8 cellular contexts compared by ENCODE assay signal in the genomic region with DNA sequence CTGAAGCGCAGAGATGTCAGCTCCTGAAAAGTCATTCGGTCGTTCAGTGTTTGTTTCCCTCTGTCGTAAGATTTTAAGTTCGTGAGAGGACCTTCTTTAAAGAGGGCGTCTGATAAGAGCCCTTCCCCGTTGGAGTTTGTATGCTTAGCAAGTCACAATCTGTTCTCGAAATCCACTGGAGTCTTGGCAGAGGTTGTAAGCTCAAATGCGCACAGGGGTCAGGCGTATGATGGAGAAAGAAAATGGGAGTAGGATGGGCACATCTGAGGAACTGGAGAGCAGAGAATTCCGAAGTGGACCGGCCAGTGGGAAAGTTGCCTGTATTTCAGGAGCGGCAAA. TPM values are rescaled to one million over a fixed set of nuclear protein-coding genes. Genes with fewer than 3 reads are reported as not detected.
A peak's percentile ranks its signal among the peaks of the same experiment; 100 is the strongest.
DNase-seq lines count a peak whose midpoint lies in the region; ATAC-seq and TF ChIP-seq lines count a peak whose summit lies in the region.

No MANE protein-coding gene starts in this region.

- intact Hi-C loops in Right ventricle myocardium inferior (cut with DNase I): loop anchor here (2.0 kb wide), 1 partner anchor 382 kb away; a partner anchor contains a TSS
- intact Hi-C loops in cardiac septum (cut with DNase I): loop anchor here (5.0 kb wide), 1 partner anchor 381 kb away; a partner anchor contains a TSS
- intact Hi-C loops in esophagus muscularis mucosa (cut with DNase I): no loop called here
- intact Hi-C loops in posterior vena cava (cut with DNase I): no loop called here

- no peak for DNase-seq in Right ventricle myocardium inferior (ENCODE audit: missing footprints)
- no peak for DNase-seq in cardiac septum (ENCODE audit: low spot score)
- DNase-seq in SK-N-MC (ENCODE audit: low read depth, low spot score): no peak
- DNase-seq in esophagus muscularis mucosa (ENCODE audit: extremely low spot score): no peak
- DNase-seq in naive B cell: no peak
- no peak for DNase-seq in NCI-H2081 (lab: John Stamatoyannopoulos, UW)
- no peak for DNase-seq in posterior vena cava (ENCODE audit: low spot score)

- TF ChIP-seq POLR2A in esophagus muscularis mucosa (IDR thresholded peaks at IDR 0.05; ENCODE audit: low read depth): no peak

- peaks cover 3% of the 10 kb centered on the region; the same call in 1 of the 2 replicates for H3K9me3 ChIP-seq in SK-N-MC (ENCODE audit: low read depth, low read length)
- H3K9me3 ChIP-seq in esophagus muscularis mucosa: peaks cover 0 to 7% (median 0%) of the 10 kb centered on the region in 4 donors

- TF ChIP-seq EP300 in esophagus muscularis mucosa (IDR thresholded peaks at IDR 0.05): no peak

- H3K27ac ChIP-seq in SK-N-MC: no peak overlapping the region
- H3K27ac ChIP-seq in esophagus muscularis mucosa (replicated peaks in 1 of 4): peak overlapping the region; percentile 82 to 93 (median 88)

- H3K4me3 Mint-ChIP-seq in naive B cell: peak overlapping the region; percentile 93 to 99 (median 96)

- H3K27me3 Mint-ChIP-seq in naive B cell: no peaks in the 10 kb centered on the region

- no peaks in the 10 kb centered on the region for H3K27me3 ChIP-seq in esophagus muscularis mucosa

- peaks cover 8% of the 10 kb centered on the region; the same call in 1 of the 2 replicates for H3K36me3 ChIP-seq in SK-N-MC (ENCODE audit: insufficient read depth, low read length)
- H3K36me3 ChIP-seq in esophagus muscularis mucosa: peaks cover 0 to 11% (median 5%) of the 10 kb centered on the region in 4 donors

- peak overlapping the region; percentile 92 for H3K4me3 ChIP-seq in SK-N-MC
- H3K4me3 ChIP-seq in esophagus muscularis mucosa: peak overlapping the region; percentile 73 to 84 (median 79)

- H3K36me3 Mint-ChIP-seq in naive B cell: peaks cover 18 to 19% of the 10 kb centered on the region in 2 donors

- H3K9me3 Mint-ChIP-seq in naive B cell: peaks cover 2 to 18% (median 8%) of the 10 kb centered on the region in 7 donors

- H3K4me1 Mint-ChIP-seq in naive B cell: peaks cover 22 to 76% (median 57%) of the 10 kb centered on the region in 3 donors

- H3K27ac Mint-ChIP-seq in naive B cell: peak overlapping the region; percentile 90 to 98 (median 97)

- ATAC-seq in Right ventricle myocardium inferior (peak; percentile 53), HG03066 (IDR thresholded peaks at IDR 0.05; ENCODE audit: low read depth, unreplicated experiment) (peak; percentile 11), naive B cell (ENCODE audit: low read depth in 2 of 2) (no peak)

- TF ChIP-seq CTCF in esophagus muscularis mucosa (IDR thresholded peaks at IDR 0.05): no peak

- H3K9ac ChIP-seq in SK-N-MC (ENCODE audit: insufficient read length): peak overlapping the region; percentile 72

- WGBS in esophagus muscularis mucosa: 7% methylated on average over 13 of the region's 13 CpGs

- H3K4me1 ChIP-seq in esophagus muscularis mucosa: peaks cover 15 to 22% (median 20%) of the 10 kb centered on the region in 4 donors

RNA-seq across cellular contexts. Expression of a gene that starts 0.7 kb away (rescaled TPM):
- 297 TPM for total RNA-seq in Right ventricle myocardium inferior
- 189 TPM for total RNA-seq in cardiac septum
- total RNA-seq in esophagus muscularis mucosa: 10 to 100 TPM; 71.6 to 90.6 (median 86.2) TPM
- polyA plus RNA-seq in naive B cell (ENCODE audit: low read depth in 6 of 6): 100 to 1,000 TPM; 118 to 195 (median 128) TPM
- total RNA-seq in posterior vena cava: 100 to 1,000 TPM; 144 to 188 TPM

Comparison
In these comparisons a context has a peak if more than half of its experiments do, and no peak if none do; other contexts are left out.
1. ATAC-seq: peak in Right ventricle myocardium inferior (single experiment) and HG03066 (single experiment); none in naive B cell (0 of 2).
2. intact Hi-C loops: an anchor here in Right ventricle myocardium inferior (2.0 kb wide) and cardiac septum (5.0 kb wide); none called in esophagus muscularis mucosa and posterior vena cava.